Comparison of ENCODE assay signal across 1 cellular context in genomic region chr18:808502-808901, GRCh38.
TF ChIP-seq lines count a peak whose summit lies in the region.

No MANE protein-coding gene starts in this region.

TF ChIP-seq in IMR-90, 13 proteins besides CTCF, POLR2A, EP300 and RAD21:
- TF ChIP-seq BHLHE40 (IDR thresholded peaks at IDR 0.05; ENCODE audit: low read depth, low read length) (no peak), ELK1 (IDR thresholded peaks at IDR 0.05; ENCODE audit: borderline replicate concordance, low read depth, low read length) (no peak), MXI1 (IDR thresholded peaks at IDR 0.05; ENCODE audit: borderline replicate concordance, low read depth, low read length) (no peak), MAZ (IDR thresholded peaks at IDR 0.05; ENCODE audit: borderline replicate concordance, low read depth, low read length) (no peak), FOS (IDR thresholded peaks at IDR 0.05; ENCODE audit: low read depth, low read length) (no peak), CHD1 (IDR thresholded peaks at IDR 0.05; ENCODE audit: low read depth, low read length) (no peak), RFX5 (IDR thresholded peaks at IDR 0.05; ENCODE audit: low read depth, low read length) (no peak), RCOR1 (IDR thresholded peaks at IDR 0.05; ENCODE audit: insufficient replicate concordance, low read length) (no peak), NFE2L2 (IDR thresholded peaks at IDR 0.05; ENCODE audit: low read depth, low read length) (no peak), MAFK (IDR thresholded peaks at IDR 0.05; ENCODE audit: low read depth, low read length) (no peak), SMC3 (IDR thresholded peaks at IDR 0.05; ENCODE audit: low read depth, low read length) (no peak), CEBPB (IDR thresholded peaks at IDR 0.05; ENCODE audit: low read depth, low read length) (no peak)
- TF ChIP-seq, protein P1, sequence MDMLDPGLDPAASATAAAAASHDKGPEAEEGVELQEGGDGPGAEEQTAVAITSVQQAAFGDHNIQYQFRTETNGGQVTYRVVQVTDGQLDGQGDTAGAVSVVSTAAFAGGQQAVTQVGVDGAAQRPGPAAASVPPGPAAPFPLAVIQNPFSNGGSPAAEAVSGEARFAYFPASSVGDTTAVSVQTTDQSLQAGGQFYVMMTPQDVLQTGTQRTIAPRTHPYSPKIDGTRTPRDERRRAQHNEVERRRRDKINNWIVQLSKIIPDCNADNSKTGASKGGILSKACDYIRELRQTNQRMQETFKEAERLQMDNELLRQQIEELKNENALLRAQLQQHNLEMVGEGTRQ (IDR thresholded peaks at IDR 0.05; ENCODE audit: low read depth, low read length) = no peak
